Comparison of ENCODE assay signal across 24 cellular contexts in the genomic region with DNA sequence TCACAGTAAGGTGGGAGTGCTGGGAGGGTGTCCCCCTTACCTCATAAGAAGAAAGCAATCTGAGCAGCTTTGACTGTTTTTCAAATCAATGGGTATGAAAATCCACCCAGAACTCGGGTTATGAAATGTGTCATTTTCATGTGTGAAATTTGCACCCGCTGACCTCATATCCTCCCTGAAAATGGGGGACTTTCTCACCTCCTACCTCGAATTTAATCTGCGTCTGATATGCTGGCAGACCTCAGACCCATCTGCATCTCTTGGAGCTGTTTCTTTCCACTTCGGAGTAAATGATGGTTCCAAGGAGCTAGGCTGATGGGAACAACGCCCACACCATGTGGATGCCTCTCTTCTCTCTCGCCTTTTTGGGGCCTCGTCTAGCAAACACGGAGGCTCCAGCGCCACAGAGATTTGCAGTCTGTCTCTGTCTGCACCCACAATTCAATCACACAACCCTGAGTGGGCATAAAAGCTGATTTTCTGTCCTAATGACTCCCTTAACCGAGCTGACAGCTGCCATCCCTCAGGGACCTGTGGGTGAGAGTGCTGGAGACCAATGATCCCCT.
DNase-seq lines count a peak whose midpoint lies in the region; ATAC-seq, FAIRE-seq and TF ChIP-seq lines count a peak whose summit lies in the region.
"Had no signal": no experiment of that assay in that cellular context is flagged by ENCODE, and none has a peak within 500 bp of the region (broad histone marks: within the 10 kb centered on the region; RNA-seq: fewer than 3 reads in every experiment).

No MANE protein-coding gene starts in this region.

- H3K9me3 ChIP-seq in GM12878 (replicated peaks; ENCODE audit: control insufficient read depth, insufficient read depth, low read length), result no peaks in the 10 kb centered on the region
- H3K9me3 ChIP-seq: Peyer's patch, SJCRH30 had no signal

- peaks cover 7% of the 10 kb centered on the region for H3K4me1 ChIP-seq in GM12878 (ENCODE audit: control insufficient read depth, insufficient read depth, low read length)
- H3K4me1 ChIP-seq: Peyer's patch, SJCRH30 had no signal

- CTCF ChIA-PET in GM12878 (lab: Yijun Ruan, JAX), result interaction anchor here (1.6 to 2.0 kb wide), 4 partner anchors 9 to 393 kb away, joined by 4 to 11 read pairs (median 5); a partner anchor contains a TSS

- DNase-seq in GM12865 (ENCODE audit: low read depth) (peak; percentile 23), GM12878 (ENCODE audit: low read depth, low spot score) (no peak), islet precursor cell (peak; percentile 19), posterior cingulate gyrus (peak in 6 of 10 donors; percentile 44 to 90 (median 58)), NCI-H774 (lab: John Stamatoyannopoulos, UW) (no peak), foreskin fibroblast (no peak), ACHN (no peak)
- DNase-seq: Calu3, DMS153, MM.1S, NCI-H1048, NCI-H1417 treated with DMSO at 0.1 percent for 48 hours, NCI-H187, NCI-H2107, NCI-H69, SJCRH30 had no signal

- no peak for TF ChIP-seq RAD21 in GM12878 (IDR thresholded peaks at IDR 0.05; ENCODE audit: insufficient read depth, low read depth, low read length)

- no peak for TF ChIP-seq EP300 in GM12878 (IDR thresholded peaks at IDR 0.05; ENCODE audit: borderline replicate concordance in 1 of 2, control insufficient read depth in 1 of 2, low read depth in 2 of 2, low read length in 2 of 2)

- no peaks in the 10 kb centered on the region for H3K79me2 ChIP-seq in GM12878 (ENCODE audit: control insufficient read depth, insufficient read depth, low read length)

- no peak overlapping the region for H3K9ac ChIP-seq in GM12878 (ENCODE audit: control insufficient read depth, insufficient read depth, low read length)

- ATAC-seq in GM12878 (peak; percentile 64), GM18502 (IDR thresholded peaks at IDR 0.05; ENCODE audit: poor library complexity, unreplicated experiment) (no peak)
- ATAC-seq: HepG2, K562 had no signal

- POLR2A ChIA-PET in GM12878 (lab: Charles Lee), result interaction anchor here (0.9 kb wide), 1 partner anchor 13 kb away, joined by 4 read pairs; no protein-coding TSS in a partner anchor

- no peak overlapping the region for H3K27ac ChIP-seq in GM12878 (ENCODE audit: control insufficient read depth, insufficient read depth)
- H3K27ac ChIP-seq: C4-2B, HL-60, Peyer's patch, SJCRH30 had no signal

- intact Hi-C loops in GM12878 (cut with micrococcal nuclease; ENCODE audit: unreplicated experiment) (no loop called here), posterior cingulate gyrus (cut with DNase I) (no loop called here)

- no peaks in the 10 kb centered on the region for H4K20me1 ChIP-seq in GM12878 (ENCODE audit: control insufficient read depth, insufficient read depth)

- BruUV-seq in GM12878 (replicated peaks; lab: Mats Ljungman, UMichigan), result no TSS peak

- SMC1A ChIA-PET in GM12878 (lab: Charles Lee; ENCODE audit: uncharacterized antibody, unreplicated experiment), result interaction anchor here (0.9 to 1.6 kb wide), 5 partner anchors 9 to 392 kb away, joined by 3 to 4 read pairs (median 3); no protein-coding TSS in a partner anchor

- H3K27me3 ChIP-seq in GM12878 (replicated peaks in 1 of 2; ENCODE audit: control insufficient read depth in 2 of 2, insufficient read depth in 2 of 2, low read length in 1 of 2), result no peaks in the 10 kb centered on the region; a peak in 1 of 4 replicates
- H3K27me3 ChIP-seq: Peyer's patch, SJCRH30 had no signal

- TF ChIP-seq POLR2A in GM12878 (IDR thresholded peaks at IDR 0.05; ENCODE audit: low read depth, low read length), result no peak

- RAD21 ChIA-PET in GM12878 (lab: Charles Lee; ENCODE audit: unreplicated experiment), result interaction anchor here (2.2 to 2.4 kb wide), 2 partner anchors 42 to 393 kb away, joined by 5 to 13 read pairs; no protein-coding TSS in a partner anchor

- no peaks in the 10 kb centered on the region for H3K36me3 ChIP-seq in GM12878 (ENCODE audit: control insufficient read depth in 2 of 2, insufficient read depth in 2 of 2, low read length in 1 of 2)
- H3K36me3 ChIP-seq: Peyer's patch, SJCRH30 had no signal

- no peak for FAIRE-seq in GM12878 (lab: Jason Lieb, UNC)
- FAIRE-seq: GM19239, H54, HepG2, K562 had no signal

- TF ChIP-seq CTCF in GM12865 (IDR thresholded peaks at IDR 0.05; ENCODE audit: insufficient read depth, low read depth, low read length, missing control alignments) (no peak), GM12878 (IDR thresholded peaks at IDR 0.05 in 2 of 3, conservative IDR thresholded peaks at IDR 0.05 in 1 of 3; ENCODE audit: control insufficient read depth in 2 of 3, extremely low read depth in 1 of 3, insufficient read depth in 1 of 3, low read depth in 3 of 3, low read length in 3 of 3) (no peak), foreskin fibroblast (IDR thresholded peaks at IDR 0.05; ENCODE audit: low read depth, low read length) (no peak)

- 20% methylated on average over 11 of the region's 11 CpGs for WGBS in GM12878 (ENCODE audit: insufficient coverage, insufficient replicate concordance, low lambda C conversion rate, missing lambda C conversion rate)

- H3K4me3 ChIP-seq in GM12865 (ENCODE audit: low read depth, low read length) (no peak overlapping the region), GM12878 (no peak overlapping the region), foreskin fibroblast (ENCODE audit: low read depth in 1 of 2, low read length in 2 of 2) (no peak overlapping the region)
- H3K4me3 ChIP-seq: K562, Peyer's patch, SJCRH30 had no signal

- no peak overlapping the region for H3K4me2 ChIP-seq in GM12878 (ENCODE audit: control insufficient read depth, insufficient read depth)

- in situ Hi-C loops in GM12878 (cut with MboI), result no loop called here
- in situ Hi-C loops in ACHN (cut with HindIII; ENCODE audit: low pct_ligation_motif_present, low pct_unique_long_range_greater_than_20kb, low sequenced_read_pairs), result no loop called here

- no peak overlapping the region for H2AFZ ChIP-seq in GM12878 (ENCODE audit: control insufficient read depth, low read depth, low read length)

TF ChIP-seq in GM12878, 131 proteins besides CTCF, POLR2A, EP300 and RAD21 (continues in another document):
- TF ChIP-seq EGR1 (IDR thresholded peaks at IDR 0.05; ENCODE audit: borderline replicate concordance in 1 of 2, low read depth in 2 of 2, low read length in 2 of 2), result no peak
- no peak for TF ChIP-seq ZNF207 (IDR thresholded peaks at IDR 0.05; ENCODE audit: borderline replicate concordance)
- no peak for TF ChIP-seq SREBF2 (IDR thresholded peaks at IDR 0.05; ENCODE audit: low read length)
- TF ChIP-seq, protein P1, sequence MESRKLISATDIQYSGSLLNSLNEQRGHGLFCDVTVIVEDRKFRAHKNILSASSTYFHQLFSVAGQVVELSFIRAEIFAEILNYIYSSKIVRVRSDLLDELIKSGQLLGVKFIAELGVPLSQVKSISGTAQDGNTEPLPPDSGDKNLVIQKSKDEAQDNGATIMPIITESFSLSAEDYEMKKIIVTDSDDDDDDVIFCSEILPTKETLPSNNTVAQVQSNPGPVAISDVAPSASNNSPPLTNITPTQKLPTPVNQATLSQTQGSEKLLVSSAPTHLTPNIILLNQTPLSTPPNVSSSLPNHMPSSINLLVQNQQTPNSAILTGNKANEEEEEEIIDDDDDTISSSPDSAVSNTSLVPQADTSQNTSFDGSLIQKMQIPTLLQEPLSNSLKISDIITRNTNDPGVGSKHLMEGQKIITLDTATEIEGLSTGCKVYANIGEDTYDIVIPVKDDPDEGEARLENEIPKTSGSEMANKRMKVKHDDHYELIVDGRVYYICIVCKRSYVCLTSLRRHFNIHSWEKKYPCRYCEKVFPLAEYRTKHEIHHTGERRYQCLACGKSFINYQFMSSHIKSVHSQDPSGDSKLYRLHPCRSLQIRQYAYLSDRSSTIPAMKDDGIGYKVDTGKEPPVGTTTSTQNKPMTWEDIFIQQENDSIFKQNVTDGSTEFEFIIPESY (IDR thresholded peaks at IDR 0.05), result no peak
- TF ChIP-seq RELA (IDR thresholded peaks at IDR 0.05; ENCODE audit: borderline replicate concordance, partially characterized antibody), result no peak
- TF ChIP-seq NR2F1 (conservative IDR thresholded peaks at IDR 0.05), result 0 out of 2 replicates have a peak, but pooled peaks have one; percentile 19
- TF ChIP-seq RUNX3 (IDR thresholded peaks at IDR 0.05; ENCODE audit: low read length), result no peak
- peak; percentile 44; the same call in 1 of the 2 replicates for TF ChIP-seq ATF7 (IDR thresholded peaks at IDR 0.05; ENCODE audit: low read depth)
- TF ChIP-seq, protein P2, sequence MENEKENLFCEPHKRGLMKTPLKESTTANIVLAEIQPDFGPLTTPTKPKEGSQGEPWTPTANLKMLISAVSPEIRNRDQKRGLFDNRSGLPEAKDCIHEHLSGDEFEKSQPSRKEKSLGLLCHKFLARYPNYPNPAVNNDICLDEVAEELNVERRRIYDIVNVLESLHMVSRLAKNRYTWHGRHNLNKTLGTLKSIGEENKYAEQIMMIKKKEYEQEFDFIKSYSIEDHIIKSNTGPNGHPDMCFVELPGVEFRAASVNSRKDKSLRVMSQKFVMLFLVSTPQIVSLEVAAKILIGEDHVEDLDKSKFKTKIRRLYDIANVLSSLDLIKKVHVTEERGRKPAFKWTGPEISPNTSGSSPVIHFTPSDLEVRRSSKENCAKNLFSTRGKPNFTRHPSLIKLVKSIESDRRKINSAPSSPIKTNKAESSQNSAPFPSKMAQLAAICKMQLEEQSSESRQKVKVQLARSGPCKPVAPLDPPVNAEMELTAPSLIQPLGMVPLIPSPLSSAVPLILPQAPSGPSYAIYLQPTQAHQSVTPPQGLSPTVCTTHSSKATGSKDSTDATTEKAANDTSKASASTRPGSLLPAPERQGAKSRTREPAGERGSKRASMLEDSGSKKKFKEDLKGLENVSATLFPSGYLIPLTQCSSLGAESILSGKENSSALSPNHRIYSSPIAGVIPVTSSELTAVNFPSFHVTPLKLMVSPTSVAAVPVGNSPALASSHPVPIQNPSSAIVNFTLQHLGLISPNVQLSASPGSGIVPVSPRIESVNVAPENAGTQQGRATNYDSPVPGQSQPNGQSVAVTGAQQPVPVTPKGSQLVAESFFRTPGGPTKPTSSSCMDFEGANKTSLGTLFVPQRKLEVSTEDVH (IDR thresholded peaks at IDR 0.05; ENCODE audit: low read depth, partially characterized antibody), result no peak
- no peak for TF ChIP-seq ESRRA (IDR thresholded peaks at IDR 0.05; ENCODE audit: low read length)
- TF ChIP-seq, protein P3, sequence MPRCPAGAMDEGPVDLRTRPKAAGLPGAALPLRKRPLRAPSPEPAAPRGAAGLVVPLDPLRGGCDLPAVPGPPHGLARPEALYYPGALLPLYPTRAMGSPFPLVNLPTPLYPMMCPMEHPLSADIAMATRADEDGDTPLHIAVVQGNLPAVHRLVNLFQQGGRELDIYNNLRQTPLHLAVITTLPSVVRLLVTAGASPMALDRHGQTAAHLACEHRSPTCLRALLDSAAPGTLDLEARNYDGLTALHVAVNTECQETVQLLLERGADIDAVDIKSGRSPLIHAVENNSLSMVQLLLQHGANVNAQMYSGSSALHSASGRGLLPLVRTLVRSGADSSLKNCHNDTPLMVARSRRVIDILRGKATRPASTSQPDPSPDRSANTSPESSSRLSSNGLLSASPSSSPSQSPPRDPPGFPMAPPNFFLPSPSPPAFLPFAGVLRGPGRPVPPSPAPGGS (IDR thresholded peaks at IDR 0.05; ENCODE audit: borderline replicate concordance, insufficient read depth, low read depth, low read length, poor library complexity, severe bottlenecking), result no peak

Comparison
In these comparisons a context has a peak if more than half of its experiments do, and no peak if none do; other contexts are left out.
1. DNase-seq: peak in GM12865 (single experiment), islet precursor cell (single experiment) and posterior cingulate gyrus (6 of 10); none in GM12878 (single experiment), NCI-H774 (single experiment), foreskin fibroblast (0 of 2) and ACHN (single experiment).